ENCODE assay signal across 15 cellular contexts in genomic region chr21:44893278-44893556, GRCh38. TPM values are rescaled to one million over a fixed set of nuclear protein-coding genes. Genes with fewer than 3 reads are reported as not detected.
A peak's percentile ranks its signal among the peaks of the same experiment; 100 is the strongest.
DNase-seq lines count a peak whose midpoint lies in the region; ATAC-seq and TF ChIP-seq lines count a peak whose summit lies in the region.
"Had no signal": no experiment of that assay in that cellular context is flagged by ENCODE, and none has a peak within 500 bp of the region (broad histone marks: within the 10 kb centered on the region; RNA-seq: fewer than 3 reads in every experiment).

No MANE protein-coding gene starts in this region.

- POLR2A ChIA-PET in A673 (lab: Charles Lee; ENCODE audit: low non-redundant PET): no interaction called here

- H3K9me3 Mint-ChIP-seq in CD14-positive monocyte (peaks cover 0 to 2% (median 0%) of the 10 kb centered on the region in 7 donors), natural killer cell (no peaks in the 10 kb centered on the region)
- no peaks in the 10 kb centered on the region for H3K9me3 Mint-ChIP-seq in activated T-helper 1 cell treated with anti-CD3 and anti-CD28 coated beads, Interleukin-12 subunit alpha, Interleukin-12 subunit beta, Interleukin-2, Interleukin-4 antibody, amounts not matched to agents 30 ng/mL and 10 ng/mL and 1 ng/mL, durations not matched to agents 14 hours and 24 hours and 36 hours
- H3K9me3 Mint-ChIP-seq: activated T-helper 2 cell treated with anti-CD3 and anti-CD28 coated beads, Interferon-gamma antibody, Interleukin-2, Interleukin-4, amounts not matched to agents 10 μg/mL and 5 μg/mL and 100 μg/mL, durations not matched to agents 14 hours and 24 hours and 36 hours; memory B cell had no signal

- no peaks in the 10 kb centered on the region for H3K36me3 ChIP-seq in A673 (ENCODE audit: insufficient read depth, low read length, poor library complexity, severe bottlenecking)

- H3K27me3 ChIP-seq in A673 (replicated peaks; ENCODE audit: insufficient read depth, low read depth, low read length, poor library complexity): no peaks in the 10 kb centered on the region
- H3K27me3 ChIP-seq: heart left ventricle had no signal

- peak overlapping the region; percentile 56 for H3K27ac ChIP-seq in A673 (ENCODE audit: low read depth, low read length, poor library complexity, severe bottlenecking)
- H3K27ac ChIP-seq: body of pancreas, heart left ventricle had no signal

- intact Hi-C loops in A673 (cut with micrococcal nuclease; ENCODE audit: unreplicated experiment) (loop anchor here (5.0 kb wide), 2 partner anchors 39 to 244 kb away; no protein-coding TSS in a partner anchor), CD14-positive monocyte (cut with micrococcal nuclease) (no loop called here), natural killer cell (cut with micrococcal nuclease) (loop anchor here (5.0 kb wide), 1 partner anchor 234 kb away; no protein-coding TSS in a partner anchor)
- intact Hi-C loops in activated T-helper 1 cell treated with anti-CD3 and anti-CD28 coated beads, Interleukin-12 subunit alpha, Interleukin-12 subunit beta, Interleukin-2, Interleukin-4 antibody, amounts not matched to agents 30 ng/mL and 10 ng/mL and 1 ng/mL, durations not matched to agents 14 hours and 24 hours and 36 hours (cut with micrococcal nuclease): no loop called here

- no peaks in the 10 kb centered on the region for H3K9me3 ChIP-seq in A673 (ENCODE audit: low read depth, low read length, poor library complexity, severe bottlenecking)
- H3K9me3 ChIP-seq: body of pancreas, heart left ventricle had no signal

- H3K4me3 ChIP-seq in A673 (ENCODE audit: low read depth, low read length, poor library complexity, severe bottlenecking): no peak overlapping the region
- H3K4me3 ChIP-seq: body of pancreas, heart left ventricle had no signal

- H3K27me3 Mint-ChIP-seq in CD14-positive monocyte (ENCODE audit: low read depth in 3 of 3) (no peaks in the 10 kb centered on the region), natural killer cell (ENCODE audit: low read depth in 2 of 2) (no peaks in the 10 kb centered on the region)
- no peaks in the 10 kb centered on the region for H3K27me3 Mint-ChIP-seq in activated T-helper 1 cell treated with anti-CD3 and anti-CD28 coated beads, Interleukin-12 subunit alpha, Interleukin-12 subunit beta, Interleukin-2, Interleukin-4 antibody, amounts not matched to agents 30 ng/mL and 10 ng/mL and 1 ng/mL, durations not matched to agents 14 hours and 24 hours and 36 hours (ENCODE audit: insufficient read depth)
- H3K27me3 Mint-ChIP-seq: memory B cell had no signal

- H3K4me1 Mint-ChIP-seq in CD14-positive monocyte (peaks cover 19% of the 10 kb centered on the region), natural killer cell (peaks cover 17 to 19% of the 10 kb centered on the region in 2 donors)
- peaks cover 7% of the 10 kb centered on the region for H3K4me1 Mint-ChIP-seq in activated T-helper 1 cell treated with anti-CD3 and anti-CD28 coated beads, Interleukin-12 subunit alpha, Interleukin-12 subunit beta, Interleukin-2, Interleukin-4 antibody, amounts not matched to agents 30 ng/mL and 10 ng/mL and 1 ng/mL, durations not matched to agents 14 hours and 24 hours and 36 hours (ENCODE audit: low read depth)

- DNase-seq in A673 (ENCODE audit: low spot score) (no peak), CD14-positive monocyte (ENCODE audit: low spot score) (no peak), natural killer cell (no peak), islet precursor cell (no peak)
- DNase-seq in activated T-helper 1 cell treated with anti-CD3 and anti-CD28 coated beads, Interleukin-12 subunit alpha, Interleukin-12 subunit beta, Interleukin-2, Interleukin-4 antibody, amounts not matched to agents 30 ng/mL and 10 ng/mL and 1 ng/mL, durations not matched to agents 14 hours and 24 hours and 36 hours (ENCODE audit: low spot score): no peak
- DNase-seq: GOT3, NCI-H1048, NCI-H2171 treated with DMSO at 0.1 percent for 48 hours, NCI-H524 treated with DMSO at 0.1 percent for 48 hours had no signal

- TF ChIP-seq CTCF in A673 (conservative IDR thresholded peaks at IDR 0.05; ENCODE audit: low read depth, low read length) (no peak), CD14-positive monocyte (IDR thresholded peaks at IDR 0.05) (no peak), natural killer cell (IDR thresholded peaks at IDR 0.05) (no peak)

- H3K36me3 Mint-ChIP-seq in CD14-positive monocyte: peaks cover 61 to 95% of the 10 kb centered on the region in 2 donors
- peaks cover 15% of the 10 kb centered on the region for H3K36me3 Mint-ChIP-seq in activated T-helper 1 cell treated with anti-CD3 and anti-CD28 coated beads, Interleukin-12 subunit alpha, Interleukin-12 subunit beta, Interleukin-2, Interleukin-4 antibody, amounts not matched to agents 30 ng/mL and 10 ng/mL and 1 ng/mL, durations not matched to agents 14 hours and 24 hours and 36 hours (ENCODE audit: low read depth)
- no peaks in the 10 kb centered on the region for H3K36me3 Mint-ChIP-seq in natural killer cell

- no peak for ATAC-seq in natural killer cell
- ATAC-seq in HG02938 (IDR thresholded peaks at IDR 0.05; ENCODE audit: unreplicated experiment): no peak
- ATAC-seq in GM19467 (IDR thresholded peaks at IDR 0.05; ENCODE audit: unreplicated experiment): no peak

- H3K4me1 ChIP-seq in A673 (ENCODE audit: insufficient read depth, low read length, poor library complexity, severe bottlenecking): peaks cover 17% of the 10 kb centered on the region
- H3K4me1 ChIP-seq: body of pancreas had no signal

- H3K27ac Mint-ChIP-seq in CD14-positive monocyte (peak overlapping the region in 6 of 7 donors; percentile 4 to 83 (median 61)), natural killer cell (peak overlapping the region; percentile 58 to 76)
- peak overlapping the region; percentile 81 for H3K27ac Mint-ChIP-seq in activated T-helper 1 cell treated with anti-CD3 and anti-CD28 coated beads, Interleukin-12 subunit alpha, Interleukin-12 subunit beta, Interleukin-2, Interleukin-4 antibody, amounts not matched to agents 30 ng/mL and 10 ng/mL and 1 ng/mL, durations not matched to agents 14 hours and 24 hours and 36 hours
- H3K27ac Mint-ChIP-seq: activated T-helper 2 cell treated with anti-CD3 and anti-CD28 coated beads, Interferon-gamma antibody, Interleukin-2, Interleukin-4, amounts not matched to agents 10 μg/mL and 5 μg/mL and 100 μg/mL, durations not matched to agents 14 hours and 24 hours and 36 hours had no signal

- BruUV-seq in A673 (replicated peaks; lab: Mats Ljungman, UMichigan): no TSS peak

- CTCF ChIA-PET in A673 (lab: Charles Lee): interaction anchor here (1.1 kb wide), 1 partner anchor 14 kb away, joined by 3 read pairs; no protein-coding TSS in a partner anchor

- H3K4me3 Mint-ChIP-seq in CD14-positive monocyte (no peak overlapping the region), natural killer cell (no peak overlapping the region)
- H3K4me3 Mint-ChIP-seq in activated T-helper 1 cell treated with anti-CD3 and anti-CD28 coated beads, Interleukin-12 subunit alpha, Interleukin-12 subunit beta, Interleukin-2, Interleukin-4 antibody, amounts not matched to agents 30 ng/mL and 10 ng/mL and 1 ng/mL, durations not matched to agents 14 hours and 24 hours and 36 hours: no peak overlapping the region
- H3K4me3 Mint-ChIP-seq: memory B cell had no signal

RNA-seq across cellular contexts. Expression of gene PTTG1IP, which starts 19.7 kb away (rescaled TPM):
- total RNA-seq in A673 (2021) (216 and 217 TPM in 2 replicates), natural killer cell (100 to 1,000 TPM in 2 of 3 donors, 10 to 100 TPM in 1; 96.8 to 144 (median 126) TPM)
- polyA plus RNA-seq in CD14-positive monocyte: 100 to 1,000 TPM; 206 to 238 TPM
- 46.7 and 48.7 TPM in 2 replicates for total RNA-seq in activated T-helper 1 cell treated with anti-CD3 and anti-CD28 coated beads, Interleukin-12 subunit alpha, Interleukin-12 subunit beta, Interleukin-2, Interleukin-4 antibody, amounts not matched to agents 30 ng/mL and 10 ng/mL and 1 ng/mL, durations not matched to agents 14 hours and 24 hours and 36 hours

RNA-seq across cellular contexts. Expression of gene ITGB2, which starts 27.5 kb away (rescaled TPM):
- 5.0 and 7.4 TPM in 2 replicates for total RNA-seq in A673 (2021)
- polyA plus RNA-seq in CD14-positive monocyte: 1,000 to 10,000 TPM; 1,470 to 1,628 TPM
- 292 and 294 TPM in 2 replicates for total RNA-seq in activated T-helper 1 cell treated with anti-CD3 and anti-CD28 coated beads, Interleukin-12 subunit alpha, Interleukin-12 subunit beta, Interleukin-2, Interleukin-4 antibody, amounts not matched to agents 30 ng/mL and 10 ng/mL and 1 ng/mL, durations not matched to agents 14 hours and 24 hours and 36 hours
- total RNA-seq in natural killer cell: 1,000 to 10,000 TPM; 1,223 to 1,393 (median 1,250) TPM

RNA-seq across cellular contexts. Expression of gene SLX9, which starts 46.6 kb away (rescaled TPM):
- total RNA-seq in A673 (2021) (114 and 115 TPM in 2 replicates), natural killer cell (10 to 100 TPM; 12.8 to 22.9 (median 20.0) TPM)
- polyA plus RNA-seq in CD14-positive monocyte: 1 to 10 TPM; 7.5 to 9.0 TPM
- 83.4 and 84.7 TPM in 2 replicates for total RNA-seq in activated T-helper 1 cell treated with anti-CD3 and anti-CD28 coated beads, Interleukin-12 subunit alpha, Interleukin-12 subunit beta, Interleukin-2, Interleukin-4 antibody, amounts not matched to agents 30 ng/mL and 10 ng/mL and 1 ng/mL, durations not matched to agents 14 hours and 24 hours and 36 hours

Comparison
In these comparisons a context has a peak if more than half of its experiments do, and no peak if none do; other contexts are left out.
1. RNA of gene ITGB2, which starts 27.5 kb away (total RNA-seq): 1,223 to 1,393 TPM in natural killer cell and 292 to 294 TPM in activated T-helper 1 cell treated with anti-CD3 and anti-CD28 coated beads, Interleukin-12 subunit alpha, Interleukin-12 subunit beta, Interleukin-2, Interleukin-4 antibody, amounts not matched to agents 30 ng/mL and 10 ng/mL and 1 ng/mL, durations not matched to agents 14 hours and 24 hours and 36 hours; 5.0 to 7.4 TPM in A673; every median in the first group is over 10 times any median in the second.
2. intact Hi-C loops: an anchor here in A673 (5.0 kb wide) and natural killer cell (5.0 kb wide); none called in CD14-positive monocyte and activated T-helper 1 cell treated with anti-CD3 and anti-CD28 coated beads, Interleukin-12 subunit alpha, Interleukin-12 subunit beta, Interleukin-2, Interleukin-4 antibody, amounts not matched to agents 30 ng/mL and 10 ng/mL and 1 ng/mL, durations not matched to agents 14 hours and 24 hours and 36 hours.
3. Peak in every context shown above with its lines, with median percentiles within 50 percentile points of each other: H3K27ac Mint-ChIP-seq.